10 cellular contexts compared by ENCODE assay signal in genomic region chr13:62611343-62611742, GRCh38.
"Had no signal": no experiment of that assay in that cellular context is flagged by ENCODE, and none has a peak within 500 bp of the region (broad histone marks: within the 10 kb centered on the region; RNA-seq: fewer than 3 reads in every experiment).

No MANE protein-coding gene starts in this region.

- H2AFZ ChIP-seq: GM23338 had no signal

- ATAC-seq: GM23338, HCT116, HepG2 had no signal

- H3K4me2 ChIP-seq: GM23338, KMS-11 had no signal

- H3K9ac ChIP-seq: KMS-11 had no signal

- H3K27ac ChIP-seq: HL-60, KMS-11 had no signal

- H3K27ac Mint-ChIP-seq: GM23338, HFFc6, IgD-negative memory B cell had no signal

- H3K36me3 ChIP-seq: HAP-1 had no signal

- H3K9me3 ChIP-seq: HAP-1 had no signal

- H3K4me1 Mint-ChIP-seq: IgD-negative memory B cell had no signal

- H3K27me3 Mint-ChIP-seq: IgD-negative memory B cell had no signal

- H3K4me1 ChIP-seq: HAP-1 had no signal

- DNase-seq: H7, HFFc6, KBM-7 had no signal

- H3K4me3 Mint-ChIP-seq: GM23338, HFFc6, IgD-negative memory B cell had no signal

- H3K4me3 ChIP-seq: GM23338, HAP-1 had no signal
